22 cellular contexts compared by ENCODE assay signal in the genomic region with DNA sequence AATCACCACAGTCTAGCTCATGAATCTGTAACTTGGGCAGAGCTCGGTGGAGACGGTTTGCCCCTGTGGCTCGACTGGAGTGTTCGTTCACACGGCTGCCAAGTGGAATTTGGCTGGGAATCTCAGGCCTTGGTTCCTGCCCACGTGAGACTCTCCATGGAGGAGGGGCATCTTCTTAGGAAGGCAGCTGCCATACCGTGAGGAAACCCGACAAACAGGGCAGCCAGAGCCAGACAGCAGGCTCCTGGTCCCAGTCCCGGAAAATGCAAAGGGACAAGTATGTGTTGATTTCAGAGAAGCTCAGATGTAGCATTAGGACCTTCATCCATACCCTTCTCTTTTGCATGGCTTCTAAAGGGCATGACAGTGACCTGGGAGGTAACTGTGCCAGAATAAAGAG. TPM values are rescaled to one million over a fixed set of nuclear protein-coding genes. Genes with fewer than 3 reads are reported as not detected.
DNase-seq lines count a peak whose midpoint lies in the region; ATAC-seq and TF ChIP-seq lines count a peak whose summit lies in the region.
"Had no signal": no experiment of that assay in that cellular context is flagged by ENCODE, and none has a peak within 500 bp of the region (broad histone marks: within the 10 kb centered on the region; RNA-seq: fewer than 3 reads in every experiment).

No MANE protein-coding gene starts in this region.

- no peaks in the 10 kb centered on the region for H3K9me3 ChIP-seq in right atrium auricular region
- H3K9me3 ChIP-seq: left lung, SJSA1 had no signal

- TF ChIP-seq CTCF in right atrium auricular region (IDR thresholded peaks at IDR 0.05) (no peak), osteocyte (IDR thresholded peaks at IDR 0.05) (no peak)

- no peaks in the 10 kb centered on the region for H3K27me3 Mint-ChIP-seq in T-helper 1 cell treated with Interleukin-12 subunit alpha and Interleukin-12 subunit beta and Interleukin-4 antibody, amounts not matched to agents 30 μg/mL and 1 μg/mL, for 36 hours (ENCODE audit: low read depth)
- no peaks in the 10 kb centered on the region for H3K27me3 Mint-ChIP-seq in central memory CD8-positive, alpha-beta T cell
- H3K27me3 Mint-ChIP-seq in stimulated activated naive CD8-positive, alpha-beta T cell treated with anti-CD3 and anti-CD28 coated beads, Interleukin-15, amount 100 ng/mL, for 72 hours = peaks cover 92% of the 10 kb centered on the region
- no peaks in the 10 kb centered on the region for H3K27me3 Mint-ChIP-seq in osteocyte (ENCODE audit: unreplicated experiment)

- H3K4me1 Mint-ChIP-seq in T-helper 1 cell treated with Interleukin-12 subunit alpha and Interleukin-12 subunit beta and Interleukin-4 antibody, amounts not matched to agents 30 μg/mL and 1 μg/mL, for 36 hours (ENCODE audit: low read depth) = peaks cover 61% of the 10 kb centered on the region
- H3K4me1 Mint-ChIP-seq in central memory CD8-positive, alpha-beta T cell = peaks cover 48% of the 10 kb centered on the region
- peaks cover 92% of the 10 kb centered on the region for H3K4me1 Mint-ChIP-seq in stimulated activated naive CD8-positive, alpha-beta T cell treated with anti-CD3 and anti-CD28 coated beads, Interleukin-15, amount 100 ng/mL, for 72 hours
- peaks cover 12% of the 10 kb centered on the region for H3K4me1 Mint-ChIP-seq in osteocyte (ENCODE audit: unreplicated experiment)

- DNase-seq in T-helper 1 cell = no peak
- no peak for DNase-seq in right atrium auricular region (ENCODE audit: low spot score)
- no peak for DNase-seq in left ventricle myocardium superior
- no peak for DNase-seq in central memory CD8-positive, alpha-beta T cell (ENCODE audit: low spot score in 2 of 2)
- DNase-seq in stimulated activated naive CD8-positive, alpha-beta T cell treated with anti-CD3 and anti-CD28 coated beads, Interleukin-15, amount 100 ng/mL, for 72 hours = no peak
- DNase-seq in KBM-7 = no peak
- DNase-seq in osteocyte (ENCODE audit: extremely low spot score, unreplicated experiment) = no peak
- DNase-seq: activated gamma-delta T cell; erythroblast; foreskin fibroblast; immature natural killer cell; left lung; NCI-H1436 treated with DMSO at 0.1 percent for 48 hours; NCI-H526; small intestine; stimulated activated naive CD4-positive, alpha-beta T cell treated with Interleukin-2 at 50 U/mL for 16 hours; T-helper 9 cell had no signal

- H3K4me1 ChIP-seq in right atrium auricular region = peaks cover 0 to 71% of the 10 kb centered on the region in 2 donors

- H3K36me3 Mint-ChIP-seq in T-helper 1 cell treated with Interleukin-12 subunit alpha and Interleukin-12 subunit beta and Interleukin-4 antibody, amounts not matched to agents 30 μg/mL and 1 μg/mL, for 36 hours (ENCODE audit: low read depth) = peaks cover 11% of the 10 kb centered on the region
- peaks cover 12% of the 10 kb centered on the region for H3K36me3 Mint-ChIP-seq in central memory CD8-positive, alpha-beta T cell (ENCODE audit: insufficient read depth)
- peaks cover 33% of the 10 kb centered on the region for H3K36me3 Mint-ChIP-seq in osteocyte (ENCODE audit: unreplicated experiment)

- peak overlapping the region; percentile 19 for H3K27ac Mint-ChIP-seq in T-helper 1 cell treated with Interleukin-12 subunit alpha and Interleukin-12 subunit beta and Interleukin-4 antibody, amounts not matched to agents 30 μg/mL and 1 μg/mL, for 36 hours
- peak overlapping the region; percentile 51 for H3K27ac Mint-ChIP-seq in central memory CD8-positive, alpha-beta T cell (ENCODE audit: low read depth)
- H3K27ac Mint-ChIP-seq in stimulated activated naive CD8-positive, alpha-beta T cell treated with anti-CD3 and anti-CD28 coated beads, Interleukin-15, amount 100 ng/mL, for 72 hours = no peak overlapping the region
- H3K27ac Mint-ChIP-seq in osteocyte (ENCODE audit: unreplicated experiment) = no peak overlapping the region

- H3K27me3 ChIP-seq in right atrium auricular region = no peaks in the 10 kb centered on the region
- H3K27me3 ChIP-seq: hepatocyte, SJSA1, tibial nerve had no signal

- H3K4me3 ChIP-seq in right atrium auricular region = no peak overlapping the region
- H3K4me3 ChIP-seq: hepatocyte, left lung, SJSA1, tibial nerve had no signal

- ATAC-seq in left ventricle myocardium superior = no peak
- no peak for ATAC-seq in central memory CD8-positive, alpha-beta T cell (replicated peaks; ENCODE audit: extremely low read depth, poor library complexity, severe bottlenecking)
- ATAC-seq in stimulated activated naive CD8-positive, alpha-beta T cell treated with anti-CD3 and anti-CD28 coated beads, Interleukin-15, amount 100 ng/mL, for 72 hours = no peak
- ATAC-seq: left lung had no signal

- no peaks in the 10 kb centered on the region for H3K9me3 Mint-ChIP-seq in T-helper 1 cell treated with Interleukin-12 subunit alpha and Interleukin-12 subunit beta and Interleukin-4 antibody, amounts not matched to agents 30 μg/mL and 1 μg/mL, for 36 hours
- H3K9me3 Mint-ChIP-seq in central memory CD8-positive, alpha-beta T cell = no peaks in the 10 kb centered on the region
- H3K9me3 Mint-ChIP-seq in stimulated activated naive CD8-positive, alpha-beta T cell treated with anti-CD3 and anti-CD28 coated beads, Interleukin-15, amount 100 ng/mL, for 72 hours = no peaks in the 10 kb centered on the region
- no peaks in the 10 kb centered on the region for H3K9me3 Mint-ChIP-seq in osteocyte (ENCODE audit: unreplicated experiment)

- intact Hi-C loops in left ventricle myocardium superior (cut with micrococcal nuclease) = no loop called here

- H3K27ac ChIP-seq in right atrium auricular region = peak overlapping the region; percentile 72 to 81
- H3K27ac ChIP-seq: 22Rv1, left lung, SJSA1, tibial nerve had no signal

- H3K36me3 ChIP-seq in right atrium auricular region = no peaks in the 10 kb centered on the region
- H3K36me3 ChIP-seq: left lung had no signal

- in situ Hi-C loops in KBM-7 (cut with MboI; ENCODE audit: low pct_unique_long_range_greater_than_20kb, low sequenced_read_pairs) = no loop called here

- H3K4me3 Mint-ChIP-seq in T-helper 1 cell treated with Interleukin-12 subunit alpha and Interleukin-12 subunit beta and Interleukin-4 antibody, amounts not matched to agents 30 μg/mL and 1 μg/mL, for 36 hours = peak overlapping the region; percentile 10
- H3K4me3 Mint-ChIP-seq in central memory CD8-positive, alpha-beta T cell = peak overlapping the region; percentile 37
- H3K4me3 Mint-ChIP-seq in stimulated activated naive CD8-positive, alpha-beta T cell treated with anti-CD3 and anti-CD28 coated beads, Interleukin-15, amount 100 ng/mL, for 72 hours = peak overlapping the region; percentile 25 to 70
- H3K4me3 Mint-ChIP-seq in osteocyte (ENCODE audit: unreplicated experiment) = no peak overlapping the region

RNA-seq across cellular contexts. Expression of gene AMZ1, which starts 26.6 kb away (rescaled TPM):
- total RNA-seq in right atrium auricular region (under 1 TPM in 1 of 2 donors, not detected in 1; 0.07 TPM), left ventricle myocardium superior (0.05 TPM), osteocyte (5.8 and 6.6 TPM in 2 replicates)
- total RNA-seq: hepatocyte had no signal

Comparison
In these comparisons a context has a peak if more than half of its experiments do, and no peak if none do; other contexts are left out.
1. H3K27ac Mint-ChIP-seq: peak in T-helper 1 cell treated with Interleukin-12 subunit alpha and Interleukin-12 subunit beta and Interleukin-4 antibody, amounts not matched to agents 30 μg/mL and 1 μg/mL, for 36 hours (single experiment) and central memory CD8-positive, alpha-beta T cell (single experiment); none in stimulated activated naive CD8-positive, alpha-beta T cell treated with anti-CD3 and anti-CD28 coated beads, Interleukin-15, amount 100 ng/mL, for 72 hours (0 of 2) and osteocyte (single experiment).